Comparison of ENCODE assay signal across 8 cellular contexts in the genomic region with DNA sequence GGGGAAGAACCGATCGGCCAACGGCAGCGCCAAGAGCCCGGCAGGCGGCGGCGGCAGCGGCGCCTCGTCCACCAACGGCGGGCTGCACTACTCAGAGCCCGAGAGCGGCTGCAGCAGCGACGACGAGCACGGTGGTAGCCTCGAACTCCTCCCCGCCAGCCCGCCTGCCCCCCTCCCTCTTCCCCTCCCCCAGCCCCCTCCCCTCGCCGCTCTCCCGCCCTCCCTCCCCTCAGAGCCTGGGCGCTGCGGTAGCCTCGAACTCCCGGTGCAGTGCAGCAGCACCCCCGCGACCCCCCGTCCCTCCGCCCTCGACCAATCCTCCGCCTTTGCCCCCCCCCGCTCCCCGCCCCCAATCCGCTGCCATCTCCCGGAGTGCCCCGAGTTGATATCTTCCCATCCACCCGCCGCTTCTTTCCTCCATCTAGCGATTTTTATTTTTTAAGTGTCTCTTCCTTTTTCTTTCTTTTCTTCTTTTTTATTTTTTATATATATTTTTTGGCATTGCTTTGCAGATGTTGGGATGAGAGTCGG. TPM values are rescaled to one million over a fixed set of nuclear protein-coding genes. Genes with fewer than 3 reads are reported as not detected.
DNase-seq lines count a peak whose midpoint lies in the region; ATAC-seq, FAIRE-seq and TF ChIP-seq lines count a peak whose summit lies in the region.

No MANE protein-coding gene starts in this region.

- RAD21 ChIA-PET in GM12878 (lab: Charles Lee; ENCODE audit: unreplicated experiment), result interaction anchor here (1.0 to 2.1 kb wide), 2 partner anchors 68 to 854 kb away, joined by 3 to 6 read pairs; no protein-coding TSS in a partner anchor

- H3K36me3 ChIP-seq in PC-3 (ENCODE audit: low read depth, low read length) (peaks cover 4% of the 10 kb centered on the region; the same call in 1 of the 2 replicates), GM12878 (ENCODE audit: control insufficient read depth in 2 of 2, insufficient read depth in 2 of 2, low read length in 1 of 2) (no peaks in the 10 kb centered on the region)

- BruUV-seq in PC-3 (replicated peaks; lab: Mats Ljungman, UMichigan), result no TSS peak
- BruUV-seq in GM12878 (replicated peaks; lab: Mats Ljungman, UMichigan), result no TSS peak

- TF ChIP-seq RAD21 in GM12878 (IDR thresholded peaks at IDR 0.05; ENCODE audit: insufficient read depth, low read depth, low read length), result no peak

- H3K27me3 ChIP-seq in PC-3 (ENCODE audit: low read length) (no peaks in the 10 kb centered on the region), GM12878 (replicated peaks in 1 of 2; ENCODE audit: control insufficient read depth in 2 of 2, insufficient read depth in 2 of 2, low read length in 1 of 2) (no peaks in the 10 kb centered on the region)

- peak; percentile 69 for DNase-seq in SIG-M5 treated with dmso at 0.1 percent for 504 hours (lab: John Stamatoyannopoulos, UW; ENCODE audit: unreplicated experiment)
- no peak for DNase-seq in SIG-M5 (lab: John Stamatoyannopoulos, UW)
- peak; percentile 32 for DNase-seq in PC-3
- DNase-seq in GM12878 (ENCODE audit: low read depth, low spot score), result no peak
- DNase-seq in NAMALWA (ENCODE audit: low spot score), result no peak

- SMC1A ChIA-PET in GM12878 (lab: Charles Lee; ENCODE audit: uncharacterized antibody, unreplicated experiment), result no interaction called here

- intact Hi-C loops in PC-3 (cut with micrococcal nuclease), result loop anchor here (2.0 to 10.0 kb wide), 4 partner anchors 61 to 255 kb away; no protein-coding TSS in a partner anchor
- intact Hi-C loops in GM12878 (cut with micrococcal nuclease; ENCODE audit: unreplicated experiment), result loop anchor here (2.0 to 5.0 kb wide), 3 partner anchors 67 to 677 kb away; a partner anchor contains a TSS

- 2% methylated on average over 22 of the region's 44 CpGs for WGBS in GM12878 (ENCODE audit: insufficient coverage, insufficient replicate concordance, low lambda C conversion rate, missing lambda C conversion rate)

- H3K27ac ChIP-seq in PC-3 (ENCODE audit: low read length) (peak overlapping the region; percentile 77), GM12878 (ENCODE audit: control insufficient read depth, insufficient read depth) (peak overlapping the region; percentile 93), skin epidermis (peak overlapping the region; percentile 92 to 100 (median 97))

- no peaks in the 10 kb centered on the region for H3K9me3 ChIP-seq in PC-3 (ENCODE audit: low read length)
- no peaks in the 10 kb centered on the region for H3K9me3 ChIP-seq in GM12878 (replicated peaks; ENCODE audit: control insufficient read depth, insufficient read depth, low read length)

- H2AFZ ChIP-seq in PC-3 (ENCODE audit: low read length) (peak overlapping the region; percentile 95), GM12878 (ENCODE audit: control insufficient read depth, low read depth, low read length) (peak overlapping the region; percentile 93)

- POLR2A ChIA-PET in PC-3 (lab: Charles Lee; ENCODE audit: unreplicated experiment) (no interaction called here), GM12878 (lab: Charles Lee) (interaction anchor here (0.7 kb wide), 1 partner anchor 22 kb away, joined by 3 read pairs; no protein-coding TSS in a partner anchor)

- no peak for TF ChIP-seq EP300 in GM12878 (IDR thresholded peaks at IDR 0.05; ENCODE audit: borderline replicate concordance in 1 of 2, control insufficient read depth in 1 of 2, low read depth in 2 of 2, low read length in 2 of 2)

- no peaks in the 10 kb centered on the region for H4K20me1 ChIP-seq in PC-3 (ENCODE audit: low read length)
- H4K20me1 ChIP-seq in GM12878 (ENCODE audit: control insufficient read depth, insufficient read depth), result no peaks in the 10 kb centered on the region

- peak overlapping the region; percentile 98 for H3K4me3 ChIP-seq in PC-3 (ENCODE audit: low read length)
- peak overlapping the region; percentile 96 for H3K4me3 ChIP-seq in GM12878
- H3K4me3 ChIP-seq in iPS-11a (ENCODE audit: low read depth, low read length), result peak overlapping the region; percentile 83
- H3K4me3 ChIP-seq in skin epidermis, result peak overlapping the region; percentile 38 to 89 (median 78)

- peak; percentile 5 for ATAC-seq in HG03025 (IDR thresholded peaks at IDR 0.05; ENCODE audit: low FRiP score, unreplicated experiment)
- ATAC-seq in PC-3, result peak; percentile 6
- ATAC-seq in GM12878, result peak; percentile 16

- H3K9ac ChIP-seq in PC-3 (ENCODE audit: low read length) (peak overlapping the region; percentile 83), GM12878 (ENCODE audit: control insufficient read depth, insufficient read depth, low read length) (peak overlapping the region; percentile 88)

- peaks cover 17% of the 10 kb centered on the region for H3K4me1 ChIP-seq in PC-3 (ENCODE audit: insufficient read depth, low read length)
- no peaks in the 10 kb centered on the region for H3K4me1 ChIP-seq in GM12878 (ENCODE audit: control insufficient read depth, insufficient read depth, low read length)

- in situ Hi-C loops in GM12878 (cut with MboI), result no loop called here

- no peaks in the 10 kb centered on the region for H3K9me2 ChIP-seq in PC-3 (replicated peaks; ENCODE audit: low read length)

- H3K4me2 ChIP-seq in PC-3 (ENCODE audit: low read length), result peak overlapping the region; percentile 90
- peak overlapping the region; percentile 68; the same call in 1 of the 2 replicates for H3K4me2 ChIP-seq in GM12878 (ENCODE audit: control insufficient read depth, insufficient read depth)

- H3K79me2 ChIP-seq in PC-3 (ENCODE audit: low read length) (peaks cover 31% of the 10 kb centered on the region), GM12878 (ENCODE audit: control insufficient read depth, insufficient read depth, low read length) (peaks cover 20% of the 10 kb centered on the region)

- CTCF ChIA-PET in PC-3 (lab: Charles Lee), result interaction anchor here (0.6 kb wide), 1 partner anchor 78 kb away, joined by 3 read pairs; no protein-coding TSS in a partner anchor
- CTCF ChIA-PET in GM12878 (lab: Yijun Ruan, JAX), result no interaction called here

- no peaks in the 10 kb centered on the region for H3F3A ChIP-seq in PC-3 (ENCODE audit: low read length, unreplicated experiment)

- FAIRE-seq in GM12878 (lab: Jason Lieb, UNC), result no peak

- peak; percentile 61; the same call in 1 of the 2 replicates for TF ChIP-seq POLR2A in GM12878 (IDR thresholded peaks at IDR 0.05; ENCODE audit: low read depth, low read length)

- TF ChIP-seq CTCF in PC-3 (conservative IDR thresholded peaks at IDR 0.05; ENCODE audit: low read depth, low read length), result no peak
- no peak for TF ChIP-seq CTCF in GM12878 (IDR thresholded peaks at IDR 0.05 in 2 of 3, conservative IDR thresholded peaks at IDR 0.05 in 1 of 3; ENCODE audit: control insufficient read depth in 2 of 3, extremely low read depth in 1 of 3, insufficient read depth in 1 of 3, low read depth in 3 of 3, low read length in 3 of 3)

TF ChIP-seq in GM12878, 131 proteins besides CTCF, POLR2A, EP300 and RAD21:
- TF ChIP-seq PAX5 (IDR thresholded peaks at IDR 0.05; ENCODE audit: borderline replicate concordance, low read depth, low read length) (no peak), RB1 (IDR thresholded peaks at IDR 0.05; ENCODE audit: borderline replicate concordance) (0 out of 2 replicates have a peak, but pooled peaks have one; percentile 30)

RNA-seq across cellular contexts. Expression of a gene that starts 0.5 kb away (rescaled TPM):
- total RNA-seq in PC-3 (2014; rRNA removed) (12.7 and 20.4 TPM in 2 replicates), GM12878 (2014; rRNA removed) (14.9 and 18.5 TPM in 2 replicates), GM12878 (2014; rRNA removed; fragmentation: Illumina TruSeq; extraction: Trizol) (22.3 and 26.9 TPM in 2 replicates), GM12878 (2021) (24.8 and 25.2 TPM in 2 replicates)
- 188 and 191 TPM in 2 replicates for total RNA-seq in GM12878 (2013; cell fraction: nucleolus; rRNA removed)
- 17.5 TPM for polyA plus RNA-seq in GM12878 (2011; ENCODE audit: low read depth)
- polyA plus RNA-seq in GM12878 (2011; rRNA removed) (55.0 and 55.5 TPM in 2 replicates), GM12878 (2014; fragmentation: Illumina TruSeq; extraction: Trizol) (28.8 and 29.9 TPM in 2 replicates), GM12878 (2014; fragmentation: Nextera tagmentation; extraction: Ambion mirVana) (1 to 10 TPM; 8.0 to 8.2 TPM), GM12878 (2014; rRNA removed) (20.2 and 26.6 TPM in 2 replicates), GM12878 (2016; fragmentation: Nextera tagmentation; extraction: Ambion mirVana) (10 to 100 TPM; 25.0 to 26.8 TPM)
- polyA plus RNA-seq in GM12878 (2011; cell fraction: cytosol; rRNA removed), result 23.9 and 28.9 TPM in 2 replicates
- 84.7 and 102 TPM in 2 replicates for polyA plus RNA-seq in GM12878 (2011; cell fraction: nucleus; rRNA removed)
- polyA plus RNA-seq in GM12878 (2012), result 22.6 and 24.1 TPM in 2 replicates
- 53.6 and 71.5 TPM in 2 replicates for polyA minus RNA-seq in GM12878 (2011; rRNA and poly(A)+ RNA removed)
- polyA minus RNA-seq in GM12878 (2011; cell fraction: cytosol; rRNA and poly(A)+ RNA removed), result 19.1 and 21.1 TPM in 2 replicates
- 67.8 and 106 TPM in 2 replicates for polyA minus RNA-seq in GM12878 (2011; cell fraction: nucleus; rRNA and poly(A)+ RNA removed)

Comparison
In these comparisons a context has a peak if more than half of its experiments do, and no peak if none do; other contexts are left out.
1. DNase-seq: peak in SIG-M5 treated with dmso at 0.1 percent for 504 hours (single experiment) and PC-3 (single experiment); none in SIG-M5 (single experiment), GM12878 (single experiment) and NAMALWA (single experiment).
2. Peak in every context shown above with its lines, with median percentiles within 50 percentile points of each other: ATAC-seq, H3K27ac ChIP-seq and H3K4me3 ChIP-seq.